ENCODE assay signal across 37 cellular contexts in genomic region chr1:111351700-111352099, GRCh38.
"Had no signal": no experiment of that assay in that cellular context is flagged by ENCODE, and none has a peak within 500 bp of the region (broad histone marks: within the 10 kb centered on the region; RNA-seq: fewer than 3 reads in every experiment).

No MANE protein-coding gene starts in this region.

- FAIRE-seq: bronchial epithelial cell, TTC549 had no signal

- H3K4me1 ChIP-seq: ascending aorta had no signal

- H3K9me3 Mint-ChIP-seq: activated B cell treated with CpG ODN at 0.5 μM for 24 hours; activated CD4-positive, alpha-beta memory T cell treated with anti-CD3 and anti-CD28 coated beads, Interleukin-2, amount 10 ng/mL, durations not matched to agents 7 days and 5 days; activated CD4-positive, alpha-beta T cell treated with anti-CD3 and anti-CD28 coated beads, Interleukin-2, amount 10 ng/mL, durations not matched to agents 24 days and 14 days; activated naive CD4-positive, alpha-beta T cell treated with anti-CD3 and anti-CD28 coated beads, Interleukin-2, amount 10 ng/mL, durations not matched to agents 7 days and 5 days; activated naive CD4-positive, alpha-beta T cell treated with anti-CD3 and anti-CD28 coated beads, Interleukin-2, amount 50 U/mL, for 24 hours; activated naive CD8-positive, alpha-beta T cell treated with anti-CD3 and anti-CD28 coated beads, Interleukin-2, amount 10 ng/mL, durations not matched to agents 7 days and 5 days; activated naive CD8-positive, alpha-beta T cell treated with anti-CD3 and anti-CD28 coated beads, Interleukin-2, amount 50 U/mL, for 24 hours; activated T-cell treated with anti-CD3 and anti-CD28 coated beads, Interleukin-2, amount 50 U/mL, for 24 hours; activated T-helper 2 cell treated with anti-CD3 and anti-CD28 coated beads, Interferon-gamma antibody, Interleukin-2, Interleukin-4, amounts not matched to agents 10 μg/mL and 5 μg/mL and 100 μg/mL, durations not matched to agents 14 hours and 24 hours and 36 hours; brain; central memory CD8-positive, alpha-beta T cell; T-cell; T-helper 1 cell treated with Interleukin-12 subunit alpha and Interleukin-12 subunit beta and Interleukin-4 antibody, amounts not matched to agents 30 μg/mL and 1 μg/mL, for 36 hours; T-helper 2 cell treated with Interferon-gamma antibody and Interleukin-4, amounts not matched to agents 5 μg/mL and 100 μg/mL, for 36 hours had no signal

- H3K4me3 Mint-ChIP-seq: activated B cell treated with CpG ODN at 0.5 μM for 24 hours; activated CD4-positive, alpha-beta memory T cell treated with anti-CD3 and anti-CD28 coated beads, Interleukin-2, amount 10 ng/mL, durations not matched to agents 7 days and 5 days; activated CD4-positive, alpha-beta T cell treated with anti-CD3 and anti-CD28 coated beads, Interleukin-2, amount 10 ng/mL, durations not matched to agents 24 days and 14 days; activated CD8-positive, alpha-beta memory T cell treated with anti-CD3 and anti-CD28 coated beads, Interleukin-2, amount 10 ng/mL, durations not matched to agents 7 days and 5 days; activated CD8-positive, alpha-beta T cell treated with anti-CD3 and anti-CD28 coated beads, Interleukin-2, amount 10 ng/mL, durations not matched to agents 7 days and 5 days; activated naive CD4-positive, alpha-beta T cell treated with anti-CD3 and anti-CD28 coated beads, Interleukin-2, amount 10 ng/mL, durations not matched to agents 7 days and 5 days; activated naive CD4-positive, alpha-beta T cell treated with anti-CD3 and anti-CD28 coated beads, Interleukin-2, amount 50 U/mL, for 24 hours; activated naive CD8-positive, alpha-beta T cell; activated naive CD8-positive, alpha-beta T cell treated with anti-CD3 and anti-CD28 coated beads, Interleukin-2, amount 10 ng/mL, durations not matched to agents 7 days and 5 days; activated naive CD8-positive, alpha-beta T cell treated with anti-CD3 and anti-CD28 coated beads, Interleukin-2, amount 50 U/mL, for 24 hours; activated T-cell treated with anti-CD3 and anti-CD28 coated beads, Interleukin-2, amount 50 U/mL, for 24 hours; brain; central memory CD8-positive, alpha-beta T cell; T-cell; T-helper 1 cell treated with Interleukin-12 subunit alpha and Interleukin-12 subunit beta and Interleukin-4 antibody, amounts not matched to agents 30 μg/mL and 1 μg/mL, for 36 hours; T-helper 2 cell treated with Interferon-gamma antibody and Interleukin-4, amounts not matched to agents 5 μg/mL and 100 μg/mL, for 36 hours had no signal

- H3K4me3 ChIP-seq: ascending aorta, cardiac muscle cell had no signal

- H3K9me3 ChIP-seq: ascending aorta had no signal

- H3K27ac ChIP-seq: ascending aorta, cardiac muscle cell, VCaP had no signal

- H3K27me3 Mint-ChIP-seq: activated B cell treated with CpG ODN at 0.5 μM for 24 hours; activated CD8-positive, alpha-beta memory T cell treated with anti-CD3 and anti-CD28 coated beads, Interleukin-2, amount 10 ng/mL, durations not matched to agents 7 days and 5 days; activated naive CD4-positive, alpha-beta T cell treated with anti-CD3 and anti-CD28 coated beads, Interleukin-2, amount 50 U/mL, for 24 hours; activated naive CD8-positive, alpha-beta T cell; activated naive CD8-positive, alpha-beta T cell treated with anti-CD3 and anti-CD28 coated beads, Interleukin-2, amount 10 ng/mL, durations not matched to agents 7 days and 5 days; activated naive CD8-positive, alpha-beta T cell treated with anti-CD3 and anti-CD28 coated beads, Interleukin-2, amount 50 U/mL, for 24 hours; activated T-cell treated with anti-CD3 and anti-CD28 coated beads, Interleukin-2, amount 50 U/mL, for 24 hours; central memory CD8-positive, alpha-beta T cell; T-cell had no signal

- H3K36me3 Mint-ChIP-seq: activated CD8-positive, alpha-beta memory T cell treated with anti-CD3 and anti-CD28 coated beads, Interleukin-2, amount 10 ng/mL, durations not matched to agents 7 days and 5 days; activated naive CD4-positive, alpha-beta T cell treated with anti-CD3 and anti-CD28 coated beads, Interleukin-2, amount 50 U/mL, for 24 hours; activated naive CD8-positive, alpha-beta T cell treated with anti-CD3 and anti-CD28 coated beads, Interleukin-2, amount 10 ng/mL, durations not matched to agents 7 days and 5 days; brain; T-cell had no signal

- H3K36me3 ChIP-seq: ascending aorta, cardiac muscle cell had no signal

- H3K27me3 ChIP-seq: ascending aorta, cardiac muscle cell had no signal

- H3K27ac Mint-ChIP-seq: activated B cell treated with CpG ODN at 0.5 μM for 24 hours; activated CD4-positive, alpha-beta memory T cell treated with anti-CD3 and anti-CD28 coated beads, Interleukin-2, amount 10 ng/mL, durations not matched to agents 7 days and 5 days; activated CD4-positive, alpha-beta T cell treated with anti-CD3 and anti-CD28 coated beads, Interleukin-2, amount 10 ng/mL, durations not matched to agents 24 days and 14 days; activated CD8-positive, alpha-beta memory T cell treated with anti-CD3 and anti-CD28 coated beads, Interleukin-2, amount 10 ng/mL, durations not matched to agents 7 days and 5 days; activated CD8-positive, alpha-beta T cell treated with anti-CD3 and anti-CD28 coated beads, Interleukin-2, amount 10 ng/mL, durations not matched to agents 7 days and 5 days; activated naive CD4-positive, alpha-beta T cell treated with anti-CD3 and anti-CD28 coated beads, Interleukin-2, amount 10 ng/mL, durations not matched to agents 7 days and 5 days; activated naive CD4-positive, alpha-beta T cell treated with anti-CD3 and anti-CD28 coated beads, Interleukin-2, amount 50 U/mL, for 24 hours; activated naive CD8-positive, alpha-beta T cell; activated naive CD8-positive, alpha-beta T cell treated with anti-CD3 and anti-CD28 coated beads, Interleukin-2, amount 10 ng/mL, durations not matched to agents 7 days and 5 days; activated naive CD8-positive, alpha-beta T cell treated with anti-CD3 and anti-CD28 coated beads, Interleukin-2, amount 50 U/mL, for 24 hours; activated T-cell treated with anti-CD3 and anti-CD28 coated beads, Interleukin-2, amount 50 U/mL, for 24 hours; activated T-helper 2 cell treated with anti-CD3 and anti-CD28 coated beads, Interferon-gamma antibody, Interleukin-2, Interleukin-4, amounts not matched to agents 10 μg/mL and 5 μg/mL and 100 μg/mL, durations not matched to agents 14 hours and 24 hours and 36 hours; brain; T-cell; T-helper 1 cell treated with Interleukin-12 subunit alpha and Interleukin-12 subunit beta and Interleukin-4 antibody, amounts not matched to agents 30 μg/mL and 1 μg/mL, for 36 hours; T-helper 2 cell treated with Interferon-gamma antibody and Interleukin-4, amounts not matched to agents 5 μg/mL and 100 μg/mL, for 36 hours had no signal

- DNase-seq: activated B cell treated with CpG ODN at 0.5 μM for 24 hours; activated CD4-positive, alpha-beta memory T cell treated with anti-CD3 and anti-CD28 coated beads, Interleukin-2, amount 10 ng/mL, durations not matched to agents 7 days and 5 days; activated CD4-positive, alpha-beta T cell treated with anti-CD3 and anti-CD28 coated beads for 4 hours; activated CD4-positive, alpha-beta T cell treated with anti-CD3 and anti-CD28 coated beads, Interleukin-2, amount 10 ng/mL, durations not matched to agents 24 days and 14 days; activated CD4-positive, alpha-beta T cell treated with anti-CD3 and anti-CD28 coated beads, Interleukin-2, amount 50 U/mL, for 48 hours; activated CD4-positive, CD25-positive, alpha-beta regulatory T cell treated with anti-CD3 and anti-CD28 coated beads, Interleukin-2, amount 50 U/mL, for 72 hours; activated CD8-positive, alpha-beta memory T cell treated with anti-CD3 and anti-CD28 coated beads for 24 hours; activated CD8-positive, alpha-beta memory T cell treated with anti-CD3 and anti-CD28 coated beads, Interleukin-2, amount 10 ng/mL, durations not matched to agents 7 days and 5 days; activated CD8-positive, alpha-beta memory T cell treated with anti-CD3 and anti-CD28 coated beads, Interleukin-2, amount 50 U/mL, for 48 hours; activated CD8-positive, alpha-beta T cell treated with anti-CD3 and anti-CD28 coated beads, Interleukin-2, amount 10 ng/mL, durations not matched to agents 7 days and 5 days; activated effector memory CD4-positive, alpha-beta T cell treated with Interleukin-2 at 50 U/mL for 16 hours; activated gamma-delta T cell; activated naive CD4-positive, alpha-beta T cell treated with anti-CD3 and anti-CD28 coated beads, Interleukin-2, amount 10 ng/mL, durations not matched to agents 7 days and 5 days; activated naive CD4-positive, alpha-beta T cell treated with Interleukin-2 at 50 U/mL for 16 hours; activated naive CD8-positive, alpha-beta T cell treated with anti-CD3 and anti-CD28 coated beads, Interleukin-2, amount 10 ng/mL, durations not matched to agents 7 days and 5 days; activated naive CD8-positive, alpha-beta T cell treated with anti-CD3 and anti-CD28 coated beads, Interleukin-2, amount 50 U/mL, for 24 hours; activated T-cell treated with anti-CD3 and anti-CD28 coated beads, Interleukin-2, amount 50 U/mL, for 24 hours; activated T-cell treated with anti-CD3 and anti-CD28 coated beads, Interleukin-2, amount 50 U/mL, for 48 hours; amygdala; anterior cingulate cortex; caudate nucleus; cerebellar nuclear complex; T-cell; T-helper 2 cell; T-helper 9 cell had no signal
